Comparison of ENCODE assay signal across 8 cellular contexts in genomic region chr22:29245626-29246385, GRCh38. TPM values are rescaled to one million over a fixed set of nuclear protein-coding genes. Genes with fewer than 3 reads are reported as not detected.
DNase-seq lines count a peak whose midpoint lies in the region; ATAC-seq, FAIRE-seq and TF ChIP-seq lines count a peak whose summit lies in the region.

No MANE protein-coding gene starts in this region.

- H3K36me3 Mint-ChIP-seq in WTC11, result peaks cover 23% of the 10 kb centered on the region

- H3K27me3 ChIP-seq in bronchial epithelial cell (ENCODE audit: control insufficient read depth, insufficient read depth, low read length), result peaks cover 3% of the 10 kb centered on the region

- H3K4me3 ChIP-seq in AG04449 (ENCODE audit: low read depth, low read length), result no peak overlapping the region
- no peak overlapping the region for H3K4me3 ChIP-seq in bronchial epithelial cell (ENCODE audit: low read depth, low read length)

- H3K27me3 Mint-ChIP-seq in WTC11 (ENCODE audit: low read depth), result peaks cover 16% of the 10 kb centered on the region

- H3K4me3 Mint-ChIP-seq in WTC11, result no peak overlapping the region

- CTCF ChIA-PET in AG04449 (lab: Yijun Ruan, JAX) (interaction anchor here (0.6 to 2.8 kb wide), 59 partner anchors 11 to 1194 kb away, joined by 3 to 43 read pairs (median 5); partner anchors contain the start of genes CHEK2, EMID1, HSCB and RHBDD3), WTC11 (lab: Charles Lee) (interaction anchor here (0.5 to 8.4 kb wide), 64 partner anchors 10 to 815 kb away, joined by 3 to 171 read pairs (median 5); partner anchors contain the start of genes C22orf31, EMID1, GAS2L1 and KREMEN1)

- POLR2A ChIA-PET in AG04449 (lab: Yijun Ruan, JAX) (no interaction called here), WTC11 (lab: Charles Lee) (interaction anchor here (0.5 to 1.0 kb wide), 3 partner anchors 17 to 192 kb away, joined by 3 to 12 read pairs (median 3); no protein-coding TSS in a partner anchor)

- no peak for FAIRE-seq in bronchial epithelial cell (lab: Jason Lieb, UNC)

- no peak overlapping the region for H3K27ac Mint-ChIP-seq in WTC11

- no peak for DNase-seq in AG04449 (ENCODE audit: low read depth, low spot score)
- peak; percentile 76 for DNase-seq in GM19240 (ENCODE audit: insufficient read length, low spot score)
- DNase-seq in NCI-H1436 treated with DMSO at 0.1 percent for 48 hours (lab: John Stamatoyannopoulos, UW), result peak; percentile 38
- peak; percentile 80 for DNase-seq in WTC11 (ENCODE audit: low spot score)
- peak; percentile 40 for DNase-seq in bronchial epithelial cell (ENCODE audit: low read depth)
- DNase-seq in kidney tubule cell (ENCODE audit: low spot score), result peak; percentile 64
- DNase-seq in stimulated activated CD4-positive, alpha-beta T cell treated with anti-CD3 and anti-CD28 coated beads, Interleukin-4, amount 100 ng/mL, for 4 hours, result peak; percentile 57 to 61
- DNase-seq in NCI-H187 treated with DMSO at 0.1 percent for 48 hours (lab: John Stamatoyannopoulos, UW), result no peak

- peak; percentile 95 for ATAC-seq in WTC11

- no peaks in the 10 kb centered on the region for H3K36me3 ChIP-seq in bronchial epithelial cell (ENCODE audit: control insufficient read depth, insufficient read depth, low read length)

- no peaks in the 10 kb centered on the region for H3K4me1 Mint-ChIP-seq in WTC11

- peaks cover 19% of the 10 kb centered on the region for H3K9me3 Mint-ChIP-seq in WTC11

- TF ChIP-seq CTCF in AG04449 (IDR thresholded peaks at IDR 0.05; ENCODE audit: insufficient read depth, low read length, missing control alignments), result peak; percentile 97
- peak; percentile 99 for TF ChIP-seq CTCF in WTC11 (IDR thresholded peaks at IDR 0.05)
- peak; percentile 99 for TF ChIP-seq CTCF in bronchial epithelial cell (IDR thresholded peaks at IDR 0.05; ENCODE audit: insufficient read depth, low read length, severe bottlenecking)

TF ChIP-seq in WTC11, 78 proteins besides CTCF, POLR2A, EP300 and RAD21:
- no peak for TF ChIP-seq GABPB1 (CRISPR knock-in tag; IDR thresholded peaks at IDR 0.05)
- no peak for TF ChIP-seq ZNF416 (CRISPR knock-in tag; IDR thresholded peaks at IDR 0.05)
- no peak for TF ChIP-seq ZNF121 (CRISPR knock-in tag; IDR thresholded peaks at IDR 0.05)
- TF ChIP-seq MLX (CRISPR knock-in tag; IDR thresholded peaks at IDR 0.05), result no peak
- no peak for TF ChIP-seq FOXP4 (CRISPR knock-in tag; IDR thresholded peaks at IDR 0.05)
- no peak for TF ChIP-seq TCF7 (CRISPR knock-in tag; IDR thresholded peaks at IDR 0.05; ENCODE audit: low read depth)
- no peak for TF ChIP-seq OVOL2 (CRISPR knock-in tag; IDR thresholded peaks at IDR 0.05; ENCODE audit: borderline replicate concordance)
- TF ChIP-seq AFF4 (CRISPR knock-in tag; IDR thresholded peaks at IDR 0.05; ENCODE audit: borderline replicate concordance), result no peak
- TF ChIP-seq FOXJ3 (CRISPR knock-in tag; IDR thresholded peaks at IDR 0.05; ENCODE audit: borderline replicate concordance), result no peak
- no peak for TF ChIP-seq NFYB (CRISPR knock-in tag; conservative IDR thresholded peaks at IDR 0.05; ENCODE audit: low read depth)

RNA-seq across cellular contexts. Expression of gene RHBDD3, which starts 22.0 kb away (rescaled TPM):
- total RNA-seq in WTC11 (2021) (69.6 to 78.2 TPM (median 77.9 TPM) in 3 replicates), bronchial epithelial cell (21.6 and 25.0 TPM in 2 replicates)

RNA-seq across cellular contexts. Expression of gene EWSR1, which starts 22.3 kb away (rescaled TPM):
- 377 to 400 TPM (median 384 TPM) in 3 replicates for total RNA-seq in WTC11 (2021)
- 87.1 and 163 TPM in 2 replicates for total RNA-seq in bronchial epithelial cell

RNA-seq across cellular contexts. Expression of gene EMID1, which starts 40.1 kb away (rescaled TPM):
- total RNA-seq in WTC11 (2021) (6.0 to 8.6 TPM (median 6.1 TPM) in 3 replicates), bronchial epithelial cell (not detected in 2 replicates)

Comparison
In these comparisons a context has a peak if more than half of its experiments do, and no peak if none do; other contexts are left out.
1. DNase-seq: peak in GM19240 (single experiment), NCI-H1436 treated with DMSO at 0.1 percent for 48 hours (single experiment), WTC11 (single experiment), bronchial epithelial cell (single experiment), kidney tubule cell (single experiment) and stimulated activated CD4-positive, alpha-beta T cell treated with anti-CD3 and anti-CD28 coated beads, Interleukin-4, amount 100 ng/mL, for 4 hours (2 of 2); none in AG04449 (single experiment) and NCI-H187 treated with DMSO at 0.1 percent for 48 hours (single experiment).
2. Peak in every context shown above with its lines, with median percentiles within 50 percentile points of each other: CTCF ChIP-seq.